ENCODE assay signal across 1 cellular context in genomic region chr2:23940976-23941605, GRCh38.
TF ChIP-seq lines count a peak whose summit lies in the region.

No MANE protein-coding gene starts in this region.

TF ChIP-seq in HepG2, 621 proteins besides CTCF, POLR2A, EP300 and RAD21 (continued from another document and continues in another):
- TF ChIP-seq TFAP4 (IDR thresholded peaks at IDR 0.05; ENCODE audit: borderline replicate concordance, low read depth) (0 out of 2 replicates have a peak, but pooled peaks have one; percentile 1), AFF4 (CRISPR knock-in tag; IDR thresholded peaks at IDR 0.05) (no peak), SETDB1 (CRISPR knock-in tag; IDR thresholded peaks at IDR 0.05; ENCODE audit: borderline replicate concordance) (no peak), RCOR2 (CRISPR knock-in tag; IDR thresholded peaks at IDR 0.05) (peak; percentile 58), STAT5B (CRISPR knock-in tag; IDR thresholded peaks at IDR 0.05) (no peak), SMC3 (IDR thresholded peaks at IDR 0.05; ENCODE audit: low read length) (no peak), JUND (CRISPR knock-in tag; IDR thresholded peaks at IDR 0.05) (no peak), ASH2L (IDR thresholded peaks at IDR 0.05; ENCODE audit: insufficient read length, low read depth, low read length) (peak; percentile 64), STAT6 (CRISPR knock-in tag; IDR thresholded peaks at IDR 0.05; ENCODE audit: borderline replicate concordance) (0 out of 2 replicates have a peak, but pooled peaks have one; percentile 58), ZNF335 (CRISPR knock-in tag; IDR thresholded peaks at IDR 0.05) (no peak), ZNF30 (CRISPR knock-in tag; IDR thresholded peaks at IDR 0.05) (no peak), ZNF567 (CRISPR knock-in tag; IDR thresholded peaks at IDR 0.05; ENCODE audit: borderline replicate concordance) (no peak), MYPOP (CRISPR knock-in tag; IDR thresholded peaks at IDR 0.05) (0 out of 2 replicates have a peak, but pooled peaks have one; percentile 1), ISX (CRISPR knock-in tag; conservative IDR thresholded peaks at IDR 0.05) (no peak), ZNF12 (CRISPR knock-in tag; IDR thresholded peaks at IDR 0.05) (0 out of 2 replicates have a peak, but pooled peaks have one; percentile 38), KDM2A (CRISPR knock-in tag; IDR thresholded peaks at IDR 0.05; ENCODE audit: borderline replicate concordance, low read depth) (peak; percentile 5; the same call in 1 of the 2 replicates), REST (IDR thresholded peaks at IDR 0.05; ENCODE audit: borderline replicate concordance in 1 of 2, low read depth in 1 of 2, low read length in 2 of 2) (no peak), FOXK2 (IDR thresholded peaks at IDR 0.05) (no peak), GATAD1 (CRISPR knock-in tag; IDR thresholded peaks at IDR 0.05) (no peak), ZFAT (CRISPR knock-in tag; conservative IDR thresholded peaks at IDR 0.05) (no peak), MED13 (CRISPR knock-in tag; IDR thresholded peaks at IDR 0.05) (peak; percentile 4; the same call in 1 of the 2 replicates), MLXIP (CRISPR knock-in tag; IDR thresholded peaks at IDR 0.05; ENCODE audit: borderline replicate concordance) (no peak), MAFG (CRISPR knock-in tag; IDR thresholded peaks at IDR 0.05) (no peak), KLF9 (CRISPR knock-in tag; IDR thresholded peaks at IDR 0.05; ENCODE audit: low read depth) (no peak), ZBTB21 (CRISPR knock-in tag; IDR thresholded peaks at IDR 0.05) (no peak), KLF13 (CRISPR knock-in tag; IDR thresholded peaks at IDR 0.05) (no peak), SOX6 (IDR thresholded peaks at IDR 0.05) (no peak), SOX6 (CRISPR knock-in tag; IDR thresholded peaks at IDR 0.05) (no peak), ZFP37 (CRISPR knock-in tag; IDR thresholded peaks at IDR 0.05; ENCODE audit: borderline replicate concordance) (no peak), TBX2 (CRISPR knock-in tag; IDR thresholded peaks at IDR 0.05; ENCODE audit: borderline replicate concordance) (no peak), NR3C1 (CRISPR knock-in tag; IDR thresholded peaks at IDR 0.05) (no peak), ZNF550 (CRISPR knock-in tag; IDR thresholded peaks at IDR 0.05; ENCODE audit: borderline replicate concordance) (no peak), ZNF431 (CRISPR knock-in tag; IDR thresholded peaks at IDR 0.05; ENCODE audit: borderline replicate concordance, low read depth) (no peak), ZNF256 (CRISPR knock-in tag; conservative IDR thresholded peaks at IDR 0.05) (no peak), PLSCR1 (CRISPR knock-in tag; IDR thresholded peaks at IDR 0.05; ENCODE audit: borderline replicate concordance) (no peak), CERS6 (CRISPR knock-in tag; IDR thresholded peaks at IDR 0.05) (no peak), ATF4 (CRISPR knock-in tag; IDR thresholded peaks at IDR 0.05) (no peak), ZNF775 (CRISPR knock-in tag; IDR thresholded peaks at IDR 0.05; ENCODE audit: borderline replicate concordance) (no peak), PRMT3 (CRISPR knock-in tag; IDR thresholded peaks at IDR 0.05; ENCODE audit: borderline replicate concordance, low read depth) (no peak), ZUFSP (CRISPR knock-in tag; IDR thresholded peaks at IDR 0.05; ENCODE audit: borderline replicate concordance) (no peak)
